In genomic region chr9:88722753-88723152, GRCh38 we compare ENCODE assay signal across 11 cellular contexts.
A peak's percentile ranks its signal among the peaks of the same experiment; 100 is the strongest.
DNase-seq lines count a peak whose midpoint lies in the region; ATAC-seq, FAIRE-seq and TF ChIP-seq lines count a peak whose summit lies in the region.
"Had no signal": no experiment of that assay in that cellular context is flagged by ENCODE, and none has a peak within 500 bp of the region (broad histone marks: within the 10 kb centered on the region; RNA-seq: fewer than 3 reads in every experiment).

No MANE protein-coding gene starts in this region.

- H3K9ac ChIP-seq in GM12878 (ENCODE audit: control insufficient read depth, insufficient read depth, low read length) = no peak overlapping the region

- intact Hi-C loops in GM12878 (cut with micrococcal nuclease; ENCODE audit: unreplicated experiment) = no loop called here

- no peak for FAIRE-seq in GM12878 (lab: Jason Lieb, UNC)

- peak; percentile 18 for DNase-seq in Caki2 (ENCODE audit: low read depth)
- DNase-seq in M059J (ENCODE audit: low read depth) = peak; percentile 57
- DNase-seq in GM12878 (ENCODE audit: low read depth, low spot score) = no peak
- peak; percentile 34 for DNase-seq in kidney tubule cell (ENCODE audit: low spot score)
- DNase-seq in medulla oblongata (ENCODE audit: extremely low spot score) = no peak
- no peak for DNase-seq in NCI-H2081 treated with DMSO at 0.1 percent for 48 hours (lab: John Stamatoyannopoulos, UW)
- DNase-seq in NK-92 treated with Interleukin-12 subunit alpha and Interleukin-12 subunit beta, amount 100 ng/mL, for 24 hours (lab: John Stamatoyannopoulos, UW) = no peak
- DNase-seq: effector CD8-positive, alpha-beta T cell; OCI-M1; stimulated activated CD4-positive, alpha-beta T cell treated with anti-CD3 and anti-CD28 coated beads, Interleukin-15, amount 100 ng/mL, for 24 hours had no signal

- H3K27me3 ChIP-seq in GM12878 (replicated peaks in 1 of 2; ENCODE audit: control insufficient read depth in 2 of 2, insufficient read depth in 2 of 2, low read length in 1 of 2) = no peaks in the 10 kb centered on the region

- H3K9me3 ChIP-seq in GM12878 (replicated peaks; ENCODE audit: control insufficient read depth, insufficient read depth, low read length) = no peaks in the 10 kb centered on the region

- RAD21 ChIA-PET in GM12878 (lab: Charles Lee; ENCODE audit: unreplicated experiment) = no interaction called here

- no peak for TF ChIP-seq EP300 in GM12878 (IDR thresholded peaks at IDR 0.05; ENCODE audit: borderline replicate concordance in 1 of 2, control insufficient read depth in 1 of 2, low read depth in 2 of 2, low read length in 2 of 2)

- BruUV-seq in GM12878 (replicated peaks; lab: Mats Ljungman, UMichigan) = no TSS peak

- in situ Hi-C loops in Caki2 (cut with HindIII; ENCODE audit: low pct_unique_long_range_greater_than_20kb, low sequenced_read_pairs) (no loop called here), GM12878 (cut with MboI) (no loop called here)

- no peaks in the 10 kb centered on the region for H4K20me1 ChIP-seq in GM12878 (ENCODE audit: control insufficient read depth, insufficient read depth)

- H3K36me3 ChIP-seq in GM12878 (ENCODE audit: control insufficient read depth in 2 of 2, insufficient read depth in 2 of 2, low read length in 1 of 2) = no peaks in the 10 kb centered on the region

- TF ChIP-seq POLR2A in GM12878 (IDR thresholded peaks at IDR 0.05; ENCODE audit: low read depth, low read length) = no peak

- TF ChIP-seq RAD21 in GM12878 (IDR thresholded peaks at IDR 0.05; ENCODE audit: insufficient read depth, low read depth, low read length) = 0 out of 2 replicates have a peak, but pooled peaks have one; percentile 1

- H3K4me1 ChIP-seq in GM12878 (ENCODE audit: control insufficient read depth, insufficient read depth, low read length) = no peaks in the 10 kb centered on the region

- 0 out of 6 replicates have a peak, but pooled peaks of 1 of the 3 experiments have one; percentile 11 for TF ChIP-seq CTCF in GM12878 (IDR thresholded peaks at IDR 0.05 in 2 of 3, conservative IDR thresholded peaks at IDR 0.05 in 1 of 3; ENCODE audit: control insufficient read depth in 2 of 3, extremely low read depth in 1 of 3, insufficient read depth in 1 of 3, low read depth in 3 of 3, low read length in 3 of 3)

- H3K4me2 ChIP-seq in GM12878 (ENCODE audit: control insufficient read depth, insufficient read depth) = no peak overlapping the region

- no peak overlapping the region for H3K4me3 ChIP-seq in GM12878

- SMC1A ChIA-PET in GM12878 (lab: Charles Lee; ENCODE audit: uncharacterized antibody, unreplicated experiment) = no interaction called here

- no peak overlapping the region for H3K27ac ChIP-seq in GM12878 (ENCODE audit: control insufficient read depth, insufficient read depth)

- H2AFZ ChIP-seq in GM12878 (ENCODE audit: control insufficient read depth, low read depth, low read length) = no peak overlapping the region

- ATAC-seq in GM12878 (no peak), HG03342 (IDR thresholded peaks at IDR 0.05; ENCODE audit: unreplicated experiment) (no peak)

- POLR2A ChIA-PET in GM12878 (lab: Charles Lee) = no interaction called here

- H3K79me2 ChIP-seq in GM12878 (ENCODE audit: control insufficient read depth, insufficient read depth, low read length) = no peaks in the 10 kb centered on the region

- CTCF ChIA-PET in GM12878 (lab: Yijun Ruan, JAX) = no interaction called here

- WGBS in GM12878 (ENCODE audit: insufficient coverage, insufficient replicate concordance, low lambda C conversion rate, missing lambda C conversion rate) = 0% methylated on average over 2 of the region's 2 CpGs

TF ChIP-seq in GM12878, 131 proteins besides CTCF, POLR2A, EP300 and RAD21:
- TF ChIP-seq KAT2A (conservative IDR thresholded peaks at IDR 0.05; ENCODE audit: control insufficient read depth, low read depth, low read length) (no peak), USF1 (IDR thresholded peaks at IDR 0.05; ENCODE audit: borderline replicate concordance, extremely low read length, insufficient read depth, low read depth, low read length) (no peak), YY1 (IDR thresholded peaks at IDR 0.05; ENCODE audit: low read depth, low read length) (no peak), SUPT20H (IDR thresholded peaks at IDR 0.05; ENCODE audit: borderline replicate concordance, control insufficient read depth, low read depth, low read length) (no peak), NFYA (IDR thresholded peaks at IDR 0.05; ENCODE audit: borderline replicate concordance, low read depth, low read length) (no peak), CHD2 (IDR thresholded peaks at IDR 0.05; ENCODE audit: borderline replicate concordance, low read depth, low read length) (no peak), ZSCAN29 (IDR thresholded peaks at IDR 0.05) (no peak), PAX5 (IDR thresholded peaks at IDR 0.05; ENCODE audit: borderline replicate concordance, low read depth, low read length) (no peak), POLR2AphosphoS2 (IDR thresholded peaks at IDR 0.05; ENCODE audit: low read depth, low read length) (no peak), POLR2AphosphoS5 (IDR thresholded peaks at IDR 0.05; ENCODE audit: low read length) (no peak), RAD51 (IDR thresholded peaks at IDR 0.05) (no peak), ASH2L (IDR thresholded peaks at IDR 0.05; ENCODE audit: borderline replicate concordance, low read depth) (no peak)
- TF ChIP-seq, protein P1, sequence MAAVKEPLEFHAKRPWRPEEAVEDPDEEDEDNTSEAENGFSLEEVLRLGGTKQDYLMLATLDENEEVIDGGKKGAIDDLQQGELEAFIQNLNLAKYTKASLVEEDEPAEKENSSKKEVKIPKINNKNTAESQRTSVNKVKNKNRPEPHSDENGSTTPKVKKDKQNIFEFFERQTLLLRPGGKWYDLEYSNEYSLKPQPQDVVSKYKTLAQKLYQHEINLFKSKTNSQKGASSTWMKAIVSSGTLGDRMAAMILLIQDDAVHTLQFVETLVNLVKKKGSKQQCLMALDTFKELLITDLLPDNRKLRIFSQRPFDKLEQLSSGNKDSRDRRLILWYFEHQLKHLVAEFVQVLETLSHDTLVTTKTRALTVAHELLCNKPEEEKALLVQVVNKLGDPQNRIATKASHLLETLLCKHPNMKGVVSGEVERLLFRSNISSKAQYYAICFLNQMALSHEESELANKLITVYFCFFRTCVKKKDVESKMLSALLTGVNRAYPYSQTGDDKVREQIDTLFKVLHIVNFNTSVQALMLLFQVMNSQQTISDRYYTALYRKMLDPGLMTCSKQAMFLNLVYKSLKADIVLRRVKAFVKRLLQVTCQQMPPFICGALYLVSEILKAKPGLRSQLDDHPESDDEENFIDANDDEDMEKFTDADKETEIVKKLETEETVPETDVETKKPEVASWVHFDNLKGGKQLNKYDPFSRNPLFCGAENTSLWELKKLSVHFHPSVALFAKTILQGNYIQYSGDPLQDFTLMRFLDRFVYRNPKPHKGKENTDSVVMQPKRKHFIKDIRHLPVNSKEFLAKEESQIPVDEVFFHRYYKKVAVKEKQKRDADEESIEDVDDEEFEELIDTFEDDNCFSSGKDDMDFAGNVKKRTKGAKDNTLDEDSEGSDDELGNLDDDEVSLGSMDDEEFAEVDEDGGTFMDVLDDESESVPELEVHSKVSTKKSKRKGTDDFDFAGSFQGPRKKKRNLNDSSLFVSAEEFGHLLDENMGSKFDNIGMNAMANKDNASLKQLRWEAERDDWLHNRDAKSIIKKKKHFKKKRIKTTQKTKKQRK (IDR thresholded peaks at IDR 0.05; ENCODE audit: low read depth, low read length) = no peak
- TF ChIP-seq, protein P2, sequence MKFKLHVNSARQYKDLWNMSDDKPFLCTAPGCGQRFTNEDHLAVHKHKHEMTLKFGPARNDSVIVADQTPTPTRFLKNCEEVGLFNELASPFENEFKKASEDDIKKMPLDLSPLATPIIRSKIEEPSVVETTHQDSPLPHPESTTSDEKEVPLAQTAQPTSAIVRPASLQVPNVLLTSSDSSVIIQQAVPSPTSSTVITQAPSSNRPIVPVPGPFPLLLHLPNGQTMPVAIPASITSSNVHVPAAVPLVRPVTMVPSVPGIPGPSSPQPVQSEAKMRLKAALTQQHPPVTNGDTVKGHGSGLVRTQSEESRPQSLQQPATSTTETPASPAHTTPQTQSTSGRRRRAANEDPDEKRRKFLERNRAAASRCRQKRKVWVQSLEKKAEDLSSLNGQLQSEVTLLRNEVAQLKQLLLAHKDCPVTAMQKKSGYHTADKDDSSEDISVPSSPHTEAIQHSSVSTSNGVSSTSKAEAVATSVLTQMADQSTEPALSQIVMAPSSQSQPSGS (IDR thresholded peaks at IDR 0.05; ENCODE audit: low read length) = no peak
- TF ChIP-seq, protein P3, sequence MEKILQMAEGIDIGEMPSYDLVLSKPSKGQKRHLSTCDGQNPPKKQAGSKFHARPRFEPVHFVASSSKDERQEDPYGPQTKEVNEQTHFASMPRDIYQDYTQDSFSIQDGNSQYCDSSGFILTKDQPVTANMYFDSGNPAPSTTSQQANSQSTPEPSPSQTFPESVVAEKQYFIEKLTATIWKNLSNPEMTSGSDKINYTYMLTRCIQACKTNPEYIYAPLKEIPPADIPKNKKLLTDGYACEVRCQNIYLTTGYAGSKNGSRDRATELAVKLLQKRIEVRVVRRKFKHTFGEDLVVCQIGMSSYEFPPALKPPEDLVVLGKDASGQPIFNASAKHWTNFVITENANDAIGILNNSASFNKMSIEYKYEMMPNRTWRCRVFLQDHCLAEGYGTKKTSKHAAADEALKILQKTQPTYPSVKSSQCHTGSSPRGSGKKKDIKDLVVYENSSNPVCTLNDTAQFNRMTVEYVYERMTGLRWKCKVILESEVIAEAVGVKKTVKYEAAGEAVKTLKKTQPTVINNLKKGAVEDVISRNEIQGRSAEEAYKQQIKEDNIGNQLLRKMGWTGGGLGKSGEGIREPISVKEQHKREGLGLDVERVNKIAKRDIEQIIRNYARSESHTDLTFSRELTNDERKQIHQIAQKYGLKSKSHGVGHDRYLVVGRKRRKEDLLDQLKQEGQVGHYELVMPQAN (conservative IDR thresholded peaks at IDR 0.05) = no peak

Comparison
In these comparisons a context has a peak if more than half of its experiments do, and no peak if none do; other contexts are left out.
1. DNase-seq: peak in Caki2 (single experiment), M059J (single experiment) and kidney tubule cell (single experiment); none in GM12878 (single experiment), medulla oblongata (single experiment), NCI-H2081 treated with DMSO at 0.1 percent for 48 hours (single experiment) and NK-92 treated with Interleukin-12 subunit alpha and Interleukin-12 subunit beta, amount 100 ng/mL, for 24 hours (single experiment).